In genomic region chr1:31815752-31816484, GRCh38 we compare ENCODE assay signal across 1 cellular context.
TF ChIP-seq lines count a peak whose summit lies in the region.

TSS of gene SPOCD1 (minus strand) at chr1:31816022. CDS start at chr1:31815333, 689 bp downstream.

TF ChIP-seq in HepG2, 621 proteins besides CTCF, POLR2A, EP300 and RAD21 (continued from another document and continues in another):
- TF ChIP-seq PAXIP1 (CRISPR knock-in tag; conservative IDR thresholded peaks at IDR 0.05) = 0 out of 2 replicates have a peak, but pooled peaks have one; percentile 31
- TF ChIP-seq ZSCAN31 (CRISPR knock-in tag; IDR thresholded peaks at IDR 0.05; ENCODE audit: low read depth) = 0 out of 2 replicates have a peak, but pooled peaks have one; percentile 38
- TF ChIP-seq SNRNP70 (IDR thresholded peaks at IDR 0.05; ENCODE audit: low read depth, low read length) = no peak
- TF ChIP-seq FOXA3 (CRISPR knock-in tag; IDR thresholded peaks at IDR 0.05) = peak; percentile 41
- TF ChIP-seq REXO4 (CRISPR knock-in tag; IDR thresholded peaks at IDR 0.05; ENCODE audit: borderline replicate concordance) = no peak
- no peak for TF ChIP-seq HOXA7 (CRISPR knock-in tag; IDR thresholded peaks at IDR 0.05)
- no peak for TF ChIP-seq PHF20 (CRISPR knock-in tag; IDR thresholded peaks at IDR 0.05)
- no peak for TF ChIP-seq ZNF136 (CRISPR knock-in tag; IDR thresholded peaks at IDR 0.05; ENCODE audit: low read depth)
- TF ChIP-seq ZNF564 (CRISPR knock-in tag; IDR thresholded peaks at IDR 0.05) = no peak
- no peak for TF ChIP-seq TRIM24 (CRISPR knock-in tag; IDR thresholded peaks at IDR 0.05)
- TF ChIP-seq RORA (CRISPR knock-in tag; IDR thresholded peaks at IDR 0.05) = no peak
- no peak for TF ChIP-seq ZNF264 (CRISPR knock-in tag; IDR thresholded peaks at IDR 0.05)
- no peak for TF ChIP-seq NFAT5 (CRISPR knock-in tag; IDR thresholded peaks at IDR 0.05)
- no peak for TF ChIP-seq AGO1 (IDR thresholded peaks at IDR 0.05; ENCODE audit: low read depth, low read length, poor library complexity, severe bottlenecking)
- TF ChIP-seq ZNF574 (CRISPR knock-in tag; IDR thresholded peaks at IDR 0.05) = no peak
- TF ChIP-seq ZNF703 (CRISPR knock-in tag; IDR thresholded peaks at IDR 0.05; ENCODE audit: borderline replicate concordance) = no peak
- no peak for TF ChIP-seq ZNF589 (CRISPR knock-in tag; conservative IDR thresholded peaks at IDR 0.05)
- TF ChIP-seq ARNT2 (CRISPR knock-in tag; IDR thresholded peaks at IDR 0.05; ENCODE audit: low read depth) = no peak
- TF ChIP-seq MIER2 (CRISPR knock-in tag; IDR thresholded peaks at IDR 0.05) = 0 out of 2 replicates have a peak, but pooled peaks have one; percentile 24
- TF ChIP-seq ZBTB40 (IDR thresholded peaks at IDR 0.05) = no peak
- 0 out of 2 replicates have a peak, but pooled peaks have one; percentile 32 for TF ChIP-seq ZBTB40 (CRISPR knock-in tag; IDR thresholded peaks at IDR 0.05)
- peak; percentile 72; the same call in 1 of the 2 replicates for TF ChIP-seq ATF2 (CRISPR knock-in tag; IDR thresholded peaks at IDR 0.05)
- TF ChIP-seq TIGD3 (CRISPR knock-in tag; IDR thresholded peaks at IDR 0.05; ENCODE audit: borderline replicate concordance) = no peak
- peak; percentile 98 for TF ChIP-seq ZMYM3 (CRISPR knock-in tag; IDR thresholded peaks at IDR 0.05)
- no peak for TF ChIP-seq HIC2 (CRISPR knock-in tag; IDR thresholded peaks at IDR 0.05; ENCODE audit: low read depth)
- no peak for TF ChIP-seq ZNF260 (CRISPR knock-in tag; IDR thresholded peaks at IDR 0.05; ENCODE audit: borderline replicate concordance, low read depth)
- no peak for TF ChIP-seq ZNF431 (CRISPR knock-in tag; IDR thresholded peaks at IDR 0.05; ENCODE audit: borderline replicate concordance, low read depth)
